ENCODE assay signal across 1 cellular context in genomic region chr1:156927215-156928042, GRCh38.
TF ChIP-seq lines count a peak whose summit lies in the region.

No MANE protein-coding gene starts in this region.

TF ChIP-seq in K562, 482 proteins besides CTCF, POLR2A, EP300 and RAD21 (continued from another document):
- TF ChIP-seq MLLT1 (IDR thresholded peaks at IDR 0.05): peak in 1 of 2 experiments; percentile 65; a peak in 1 of 4 replicates
- no peak for TF ChIP-seq AFF4 (CRISPR knock-in tag; IDR thresholded peaks at IDR 0.05)
- TF ChIP-seq ZNF3 (CRISPR knock-in tag; IDR thresholded peaks at IDR 0.05): no peak
- TF ChIP-seq ZNF780A (CRISPR knock-in tag; IDR thresholded peaks at IDR 0.05): no peak
- TF ChIP-seq POU5F1 (IDR thresholded peaks at IDR 0.05; ENCODE audit: borderline replicate concordance, low read depth, low read length, partially characterized antibody): no peak
- TF ChIP-seq PHF21A (IDR thresholded peaks at IDR 0.05; ENCODE audit: borderline replicate concordance, low read depth): no peak
- no peak for TF ChIP-seq HDAC2 (IDR thresholded peaks at IDR 0.05)
- TF ChIP-seq MXI1 (IDR thresholded peaks at IDR 0.05; ENCODE audit: low read depth, low read length): no peak
- TF ChIP-seq SUPT5H (IDR thresholded peaks at IDR 0.05): no peak
- no peak for TF ChIP-seq JUND (IDR thresholded peaks at IDR 0.05; ENCODE audit: borderline replicate concordance, low read depth, low read length)
- TF ChIP-seq JUND (tag; IDR thresholded peaks at IDR 0.05; ENCODE audit: borderline replicate concordance, low read depth, low read length): no peak; the same call in 2 of the 3 replicates
- no peak for TF ChIP-seq TAF9B (IDR thresholded peaks at IDR 0.05; ENCODE audit: partially characterized antibody)
- TF ChIP-seq BHLHE40 (IDR thresholded peaks at IDR 0.05; ENCODE audit: low read length): no peak
- TF ChIP-seq ELF2 (CRISPR knock-in tag; IDR thresholded peaks at IDR 0.05): no peak
- TF ChIP-seq BDP1 (IDR thresholded peaks at IDR 0.05; ENCODE audit: insufficient read depth, insufficient read length): no peak
- no peak for TF ChIP-seq SIN3A (IDR thresholded peaks at IDR 0.05; ENCODE audit: borderline replicate concordance in 2 of 2, control insufficient read depth in 1 of 2, low read depth in 2 of 2, low read length in 2 of 2)
